In genomic region chr20:63846128-63846771, GRCh38 we compare ENCODE assay signal across 11 cellular contexts. TPM values are rescaled to one million over a fixed set of nuclear protein-coding genes. Genes with fewer than 3 reads are reported as not detected.
A peak's percentile ranks its signal among the peaks of the same experiment; 100 is the strongest.
DNase-seq lines count a peak whose midpoint lies in the region; ATAC-seq and TF ChIP-seq lines count a peak whose summit lies in the region.
"Had no signal": no experiment of that assay in that cellular context is flagged by ENCODE, and none has a peak within 500 bp of the region (broad histone marks: within the 10 kb centered on the region; RNA-seq: fewer than 3 reads in every experiment).

No MANE protein-coding gene starts in this region.

- peaks cover 0 to 33% (median 0%) of the 10 kb centered on the region in 9 donors for H3K27me3 ChIP-seq in heart left ventricle

- peak overlapping the region; percentile 71 to 96 (median 84) for H3K27ac ChIP-seq in heart left ventricle

- 0 to 1% (median 0%) methylated on average over 3 to 24 of the region's 24 CpGs for WGBS in heart left ventricle, 4 donors

- H3K4me1 Mint-ChIP-seq in stimulated activated naive CD8-positive, alpha-beta T cell treated with anti-CD3 and anti-CD28 coated beads, Interleukin-15, amount 100 ng/mL, for 72 hours = peaks cover 25% of the 10 kb centered on the region

- H3K9me3 ChIP-seq in heart left ventricle = no peaks in the 10 kb centered on the region

- intact Hi-C loops in heart left ventricle (cut with DNase I) = loop anchor here in 2 of 10 donors (1.0 to 2.0 kb wide), 2 partner anchors 12 to 13 kb away; no protein-coding TSS in a partner anchor

- TF ChIP-seq POLR2A in heart left ventricle (IDR thresholded peaks at IDR 0.05) = no peak

- peaks cover 0 to 53% (median 44%) of the 10 kb centered on the region in 12 donors for H3K4me1 ChIP-seq in heart left ventricle

- ATAC-seq in heart left ventricle (peak; percentile 79 to 87 (median 84)), HG03520 (IDR thresholded peaks at IDR 0.05; ENCODE audit: unreplicated experiment) (no peak)
- no peak for ATAC-seq in activated CD4-positive, CD25-positive, alpha-beta regulatory T cell treated with anti-CD3 and anti-CD28 coated beads, Interleukin-2, amount 50 U/mL, for 24 hours
- no peak for ATAC-seq in stimulated activated naive CD8-positive, alpha-beta T cell treated with anti-CD3 and anti-CD28 coated beads, Interleukin-15, amount 100 ng/mL, for 72 hours

- peak overlapping the region in 11 of 12 donors; percentile 3 to 50 (median 43) for H3K4me3 ChIP-seq in heart left ventricle
- H3K4me3 ChIP-seq in retinal pigment epithelial cell (ENCODE audit: low read length) = peak overlapping the region; percentile 20

- H3K4me3 Mint-ChIP-seq in stimulated activated naive CD8-positive, alpha-beta T cell treated with anti-CD3 and anti-CD28 coated beads, Interleukin-15, amount 100 ng/mL, for 72 hours = peak overlapping the region in 1 of 2 donors; percentile 29
- H3K4me3 Mint-ChIP-seq: stimulated activated naive CD8-positive, alpha-beta T cell treated with anti-CD3 and anti-CD28 coated beads, Interleukin-15, Interleukin-2, amounts not matched to agents 100 ng/mL and 50 ng/mL, for 24 hours had no signal

- peaks cover 43% of the 10 kb centered on the region for H3K27me3 Mint-ChIP-seq in stimulated activated naive CD8-positive, alpha-beta T cell treated with anti-CD3 and anti-CD28 coated beads, Interleukin-15, amount 100 ng/mL, for 72 hours

- no peak overlapping the region for H3K27ac Mint-ChIP-seq in stimulated activated naive CD8-positive, alpha-beta T cell treated with anti-CD3 and anti-CD28 coated beads, Interleukin-15, amount 100 ng/mL, for 72 hours
- H3K27ac Mint-ChIP-seq: stimulated activated naive CD8-positive, alpha-beta T cell treated with anti-CD3 and anti-CD28 coated beads, Interleukin-15, Interleukin-2, amounts not matched to agents 100 ng/mL and 50 ng/mL, for 24 hours had no signal

- TF ChIP-seq CTCF in heart left ventricle (IDR thresholded peaks at IDR 0.05) (peak in 3 of 12 donors; percentile 7 to 37 (median 20)), retinal pigment epithelial cell (conservative IDR thresholded peaks at IDR 0.05; ENCODE audit: low read depth, low read length) (no peak)

- no peaks in the 10 kb centered on the region for H3K9me3 Mint-ChIP-seq in stimulated activated naive CD8-positive, alpha-beta T cell treated with anti-CD3 and anti-CD28 coated beads, Interleukin-15, amount 100 ng/mL, for 72 hours
- H3K9me3 Mint-ChIP-seq: stimulated activated naive CD8-positive, alpha-beta T cell treated with anti-CD3 and anti-CD28 coated beads, Interleukin-15, Interleukin-2, amounts not matched to agents 100 ng/mL and 50 ng/mL, for 24 hours had no signal

- H3K36me3 ChIP-seq in heart left ventricle = no peaks in the 10 kb centered on the region

- DNase-seq in GF-D8 (lab: John Stamatoyannopoulos, UW) = peak; percentile 5
- peak; percentile 76 for DNase-seq in RPMI8226
- DNase-seq in heart left ventricle = peak; percentile 85 to 91 (median 90)
- no peak for DNase-seq in retinal pigment epithelial cell (ENCODE audit: low read depth)
- DNase-seq in activated CD4-positive, alpha-beta T cell treated with anti-CD3 and anti-CD28 coated beads, Interleukin-2, amount 50 U/mL, for 4 hours = no peak
- no peak for DNase-seq in stimulated activated naive CD8-positive, alpha-beta T cell treated with anti-CD3 and anti-CD28 coated beads, Interleukin-15, amount 100 ng/mL, for 72 hours
- DNase-seq: NCI-H1048 had no signal

RNA-seq across cellular contexts. Expression of gene ABHD16B, which starts 15.0 kb away (rescaled TPM):
- not detected for total RNA-seq in heart left ventricle
- under 1 TPM; 0.12 to 0.72 TPM for polyA plus RNA-seq in heart left ventricle
- polyA plus RNA-seq: keratinocyte had no signal

RNA-seq across cellular contexts. Expression of gene ZBTB46, which starts 15.2 kb away (rescaled TPM):
- total RNA-seq in heart left ventricle = 10 to 100 TPM; 11.2 to 27.4 (median 14.4) TPM
- polyA plus RNA-seq in heart left ventricle = 1 to 10 TPM; 6.6 to 8.2 TPM

RNA-seq across cellular contexts. Expression of gene TPD52L2, which starts 18.8 kb away (rescaled TPM):
- 100 to 1,000 TPM in 1 of 9 donors, 10 to 100 TPM in 8; 65.0 to 122 (median 72.2) TPM for total RNA-seq in heart left ventricle
- polyA plus RNA-seq in heart left ventricle = 100 to 1,000 TPM in 1 of 2 donors, 10 to 100 TPM in 1; 44.4 to 179 TPM

RNA-seq across cellular contexts. Expression of gene DNAJC5, which starts 48.7 kb away (rescaled TPM):
- 10 to 100 TPM; 34.8 to 57.1 (median 46.1) TPM for total RNA-seq in heart left ventricle
- polyA plus RNA-seq in heart left ventricle = 10 to 100 TPM; 21.1 to 46.3 TPM

Comparison
In these comparisons a context has a peak if more than half of its experiments do, and no peak if none do; other contexts are left out.
1. DNase-seq: peak in GF-D8 (single experiment), RPMI8226 (single experiment) and heart left ventricle (5 of 5); none in retinal pigment epithelial cell (single experiment), activated CD4-positive, alpha-beta T cell treated with anti-CD3 and anti-CD28 coated beads, Interleukin-2, amount 50 U/mL, for 4 hours (0 of 2) and stimulated activated naive CD8-positive, alpha-beta T cell treated with anti-CD3 and anti-CD28 coated beads, Interleukin-15, amount 100 ng/mL, for 72 hours (0 of 2).
2. ATAC-seq: peak in heart left ventricle (4 of 4); none in activated CD4-positive, CD25-positive, alpha-beta regulatory T cell treated with anti-CD3 and anti-CD28 coated beads, Interleukin-2, amount 50 U/mL, for 24 hours (0 of 2), HG03520 (single experiment) and stimulated activated naive CD8-positive, alpha-beta T cell treated with anti-CD3 and anti-CD28 coated beads, Interleukin-15, amount 100 ng/mL, for 72 hours (single experiment).